ENCODE assay signal across 1 cellular context in the genomic region with DNA sequence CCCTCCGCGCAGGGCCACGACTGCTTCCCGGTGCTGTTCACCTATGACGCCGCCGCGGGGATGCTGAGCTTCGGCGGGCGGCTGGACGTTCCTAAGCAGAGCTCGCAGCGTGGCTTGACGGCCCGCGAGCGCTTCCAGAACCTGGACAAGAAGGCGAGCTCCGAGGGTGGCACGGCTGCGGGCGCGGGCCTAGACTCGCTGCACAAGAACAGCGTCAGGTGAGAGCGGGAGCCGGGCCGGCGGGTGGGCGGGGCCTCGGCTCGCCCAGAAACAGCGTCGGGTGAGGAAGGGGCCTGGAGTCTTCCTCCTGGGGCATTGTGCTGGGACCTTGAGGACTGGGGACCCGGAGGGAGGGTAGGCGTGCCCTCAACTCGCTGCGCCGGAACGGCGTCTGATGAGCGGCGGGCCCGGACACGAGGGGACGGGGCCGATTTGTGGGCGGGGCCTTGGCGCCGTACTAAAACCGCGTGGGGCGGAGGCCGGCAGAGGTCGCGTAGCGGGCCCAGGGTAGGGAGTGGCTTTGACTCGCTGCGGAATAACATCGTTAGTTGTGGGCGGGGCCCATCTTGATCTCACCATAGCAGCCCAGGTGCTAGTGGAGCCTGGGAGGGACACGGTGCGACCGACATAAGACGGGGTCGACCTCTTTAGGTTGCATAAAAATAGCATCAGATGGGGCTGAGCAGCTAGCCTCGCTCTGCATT.
A peak's percentile ranks its signal among the peaks of the same experiment; 100 is the strongest.
TF ChIP-seq lines count a peak whose summit lies in the region.

No MANE protein-coding gene starts in this region.

TF ChIP-seq in WTC11, 78 proteins besides CTCF, POLR2A, EP300 and RAD21 (continued from another document):
- peak; percentile 61; the same call in 1 of the 2 replicates for TF ChIP-seq HMGXB4 (CRISPR knock-in tag; IDR thresholded peaks at IDR 0.05)
- TF ChIP-seq, protein P1, sequence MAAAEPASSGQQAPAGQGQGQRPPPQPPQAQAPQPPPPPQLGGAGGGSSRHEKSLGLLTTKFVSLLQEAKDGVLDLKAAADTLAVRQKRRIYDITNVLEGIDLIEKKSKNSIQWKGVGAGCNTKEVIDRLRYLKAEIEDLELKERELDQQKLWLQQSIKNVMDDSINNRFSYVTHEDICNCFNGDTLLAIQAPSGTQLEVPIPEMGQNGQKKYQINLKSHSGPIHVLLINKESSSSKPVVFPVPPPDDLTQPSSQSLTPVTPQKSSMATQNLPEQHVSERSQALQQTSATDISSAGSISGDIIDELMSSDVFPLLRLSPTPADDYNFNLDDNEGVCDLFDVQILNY (CRISPR knock-in tag; IDR thresholded peaks at IDR 0.05) = peak; percentile 74; the same call in 1 of the 2 replicates
- peak; percentile 74; the same call in 1 of the 2 replicates for TF ChIP-seq E2F1 (CRISPR knock-in tag; IDR thresholded peaks at IDR 0.05)
- peak; percentile 35; the same call in 1 of the 2 replicates for TF ChIP-seq ZBTB21 (CRISPR knock-in tag; IDR thresholded peaks at IDR 0.05; ENCODE audit: borderline replicate concordance)
- TF ChIP-seq, protein P2, sequence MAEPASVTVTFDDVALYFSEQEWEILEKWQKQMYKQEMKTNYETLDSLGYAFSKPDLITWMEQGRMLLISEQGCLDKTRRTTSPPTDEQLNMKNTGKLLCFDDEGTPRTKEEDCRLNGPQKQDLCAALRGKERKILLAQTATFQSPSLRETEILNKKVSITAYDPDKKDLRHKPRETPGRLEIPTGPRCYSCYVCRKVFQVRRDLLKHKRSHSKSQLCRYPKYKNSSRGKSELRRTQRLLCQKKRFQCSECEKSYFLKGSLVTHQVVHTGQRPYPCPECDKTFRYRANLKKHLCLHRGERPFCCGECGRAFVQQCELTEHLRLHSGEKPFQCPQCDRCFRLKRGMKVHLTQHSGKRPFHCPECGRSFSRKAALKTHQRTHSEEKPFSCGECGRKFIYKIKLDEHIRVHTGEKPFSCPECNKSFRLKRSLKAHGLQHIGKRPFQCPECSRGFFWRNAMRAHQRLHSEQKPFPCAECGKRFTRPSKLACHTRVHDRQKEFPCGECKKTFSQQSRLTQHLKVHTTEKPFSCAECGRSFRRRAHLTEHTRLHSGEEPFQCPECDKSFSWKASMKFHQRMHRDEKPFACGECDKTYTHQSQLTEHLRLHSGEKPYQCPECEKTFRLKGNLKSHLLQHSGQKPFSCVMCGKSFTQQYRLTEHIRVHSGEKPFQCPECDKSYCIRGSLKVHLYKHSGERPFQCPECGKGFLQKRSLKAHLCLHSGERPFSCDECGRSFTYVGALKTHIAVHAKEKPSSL (CRISPR knock-in tag; conservative IDR thresholded peaks at IDR 0.05) = peak; percentile 67; the same call in 1 of the 2 replicates
- TF ChIP-seq ESRRA (CRISPR knock-in tag; IDR thresholded peaks at IDR 0.05; ENCODE audit: borderline replicate concordance) = 0 out of 2 replicates have a peak, but pooled peaks have one; percentile 17
- TF ChIP-seq NFATC4 (CRISPR knock-in tag; IDR thresholded peaks at IDR 0.05) = peak; percentile 71; the same call in 1 of the 2 replicates
- TF ChIP-seq ZMAT4 (CRISPR knock-in tag; IDR thresholded peaks at IDR 0.05) = peak; percentile 68
- TF ChIP-seq SMAD4 (CRISPR knock-in tag; IDR thresholded peaks at IDR 0.05) = 0 out of 2 replicates have a peak, but pooled peaks have one; percentile 28
- TF ChIP-seq SP1 (CRISPR knock-in tag; conservative IDR thresholded peaks at IDR 0.05) = peak; percentile 89
- TF ChIP-seq SMAD3 (CRISPR knock-in tag; IDR thresholded peaks at IDR 0.05; ENCODE audit: borderline replicate concordance) = peak; percentile 62; the same call in 1 of the 2 replicates
